ENCODE assay signal across 30 cellular contexts in genomic region chr5:101937041-101937440, GRCh38.
"Had no signal": no experiment of that assay in that cellular context is flagged by ENCODE, and none has a peak within 500 bp of the region (broad histone marks: within the 10 kb centered on the region; RNA-seq: fewer than 3 reads in every experiment).

No MANE protein-coding gene starts in this region.

- DNase-seq: activated effector memory CD4-positive, alpha-beta T cell treated with anti-CD3 and anti-CD28 coated beads, Interleukin-2, amount 50 U/mL, for 16 hours; activated effector memory CD4-positive, alpha-beta T cell treated with Interleukin-2 at 50 U/mL for 16 hours; activated gamma-delta T cell; activated gamma-delta T cell treated with Interleukin-2 at 50 U/mL for 16 hours; activated naive CD4-positive, alpha-beta T cell; activated naive CD4-positive, alpha-beta T cell treated with anti-CD3 and anti-CD28 coated beads for 36 hours; activated naive CD4-positive, alpha-beta T cell treated with anti-CD3 and anti-CD28 coated beads, Interleukin-2, amount 10 ng/mL, durations not matched to agents 7 days and 5 days; activated naive CD4-positive, alpha-beta T cell treated with anti-CD3 and anti-CD28 coated beads, Interleukin-2, amount 50 U/mL, for 16 hours; activated naive CD4-positive, alpha-beta T cell treated with Interleukin-2 at 50 U/mL for 16 hours; activated naive CD8-positive, alpha-beta T cell treated with anti-CD3 and anti-CD28 coated beads for 36 hours; activated naive CD8-positive, alpha-beta T cell treated with anti-CD3 and anti-CD28 coated beads, Interleukin-2, amount 10 ng/mL, durations not matched to agents 7 days and 5 days; activated naive CD8-positive, alpha-beta T cell treated with anti-CD3 and anti-CD28 coated beads, Interleukin-2, amount 50 U/mL, for 24 hours; activated T-cell treated with anti-CD3 and anti-CD28 coated beads, Interleukin-2, amount 50 U/mL, for 4 hours; activated T-cell treated with anti-CD3 and anti-CD28 coated beads, Interleukin-2, amount 50 U/mL, for 48 hours; activated T-cell treated with anti-CD3 and anti-CD28 coated beads, Interleukin-2, amount 50 U/mL, for 72 hours; adrenal gland; amniotic stem cell; amygdala; anterior cingulate cortex; aorta; body of pancreas; brain microvascular endothelial cell; caudate nucleus; central memory CD4-positive, alpha-beta T cell; cerebellar nuclear complex had no signal

- H3K9me3 ChIP-seq: adrenal gland, ascending aorta, body of pancreas, breast epithelium had no signal

- H3K36me3 ChIP-seq: adrenal gland, ascending aorta, brain microvascular endothelial cell, breast epithelium, cardiac muscle cell had no signal

- ATAC-seq: activated naive CD4-positive, alpha-beta T cell treated with anti-CD3 and anti-CD28 coated beads, Interleukin-2, amount 50 U/mL, for 72 hours; activated naive CD8-positive, alpha-beta T cell treated with anti-CD3 and anti-CD28 coated beads, Interleukin-2, amount 50 U/mL, for 24 hours; activated T-cell treated with anti-CD3 and anti-CD28 coated beads, Interleukin-2, amount 50 U/mL, for 4 hours; activated T-cell treated with anti-CD3 and anti-CD28 coated beads, Interleukin-2, amount 50 U/mL, for 72 hours; activated T-helper 17 cell treated with anti-CD3 and anti-CD28 coated beads, Interleukin-2, amount 50 U/mL, for 72 hours; body of pancreas had no signal

- H3K27ac ChIP-seq: adrenal gland, ascending aorta, body of pancreas, brain microvascular endothelial cell, breast epithelium, cardiac muscle cell had no signal

- H3K4me3 ChIP-seq: adrenal gland, ascending aorta, body of pancreas, breast epithelium, cardiac muscle cell had no signal

- H3K27me3 ChIP-seq: adrenal gland, ascending aorta, body of pancreas, brain microvascular endothelial cell, breast epithelium, cardiac muscle cell had no signal

- H3K4me1 ChIP-seq: adrenal gland, ascending aorta, body of pancreas, breast epithelium had no signal
